Comparison of ENCODE assay signal across 20 cellular contexts in the genomic region with DNA sequence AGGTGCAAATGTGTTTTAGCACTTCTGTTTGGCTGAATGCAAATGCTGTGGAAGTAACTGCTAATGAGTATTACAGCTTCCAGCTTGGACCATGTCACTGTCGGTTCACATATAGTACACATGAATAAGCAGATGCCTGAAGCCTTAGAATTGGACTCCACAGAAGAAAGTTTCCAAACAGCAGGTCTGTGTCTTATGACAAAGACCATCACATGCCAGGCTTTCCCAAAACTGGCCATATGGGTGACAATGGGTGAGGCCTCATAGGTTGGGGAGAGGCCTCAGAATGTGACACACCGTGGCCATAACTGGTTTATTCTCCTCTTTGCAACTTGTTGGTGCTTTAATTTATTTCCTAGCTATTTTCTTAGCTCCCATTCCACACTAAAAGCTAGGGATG.
"Had no signal": no experiment of that assay in that cellular context is flagged by ENCODE, and none has a peak within 500 bp of the region (broad histone marks: within the 10 kb centered on the region; RNA-seq: fewer than 3 reads in every experiment).

No MANE protein-coding gene starts in this region.

- H3K36me3 ChIP-seq: colonic mucosa, ovary, sigmoid colon, thyroid gland, vagina had no signal

- H3K27ac ChIP-seq: colonic mucosa, ovary, sigmoid colon, thyroid gland, vagina had no signal

- H3K4me3 ChIP-seq: body of pancreas, colonic mucosa, ovary, sigmoid colon, thyroid gland, vagina had no signal

- H3K4me3 Mint-ChIP-seq: activated CD4-positive, alpha-beta T cell treated with anti-CD3 and anti-CD28 coated beads for 36 hours; activated CD8-positive, alpha-beta T cell treated with anti-CD3 and anti-CD28 coated beads for 36 hours; activated naive CD4-positive, alpha-beta T cell treated with anti-CD3 and anti-CD28 coated beads, Interleukin-2, amount 50 U/mL, for 24 hours; immature natural killer cell; stimulated activated naive B cell treated with anti-CD40 and anti-IgM and Interleukin-4, amounts not matched to agents 10 μg/mL and 1 μg/mL and 100 μg/mL, for 72 hours; T-cell had no signal

- H3K4me1 ChIP-seq: colonic mucosa, sigmoid colon, thyroid gland, vagina had no signal

- DNase-seq: activated CD4-positive, alpha-beta T cell treated with anti-CD3 and anti-CD28 coated beads for 36 hours; activated CD8-positive, alpha-beta memory T cell treated with anti-CD3 and anti-CD28 coated beads, Interleukin-2, amount 50 U/mL, for 4 hours; activated CD8-positive, alpha-beta T cell treated with anti-CD3 and anti-CD28 coated beads for 36 hours; activated effector memory CD4-positive, alpha-beta T cell treated with anti-CD3 and anti-CD28 coated beads, Interleukin-2, amount 50 U/mL, for 16 hours; activated T-cell treated with anti-CD3 and anti-CD28 coated beads, Interleukin-2, amount 50 U/mL, for 48 hours; amniotic stem cell; body of pancreas; central memory CD4-positive, alpha-beta T cell; colonic mucosa; effector CD8-positive, alpha-beta T cell; foreskin melanocyte; immature natural killer cell; ovary; sigmoid colon; stimulated activated naive B cell treated with anti-CD40 and anti-IgM and Interleukin-4, amounts not matched to agents 10 μg/mL and 1 μg/mL and 100 μg/mL, for 72 hours; T-cell; T1000; thyroid gland had no signal

- H3K9me3 Mint-ChIP-seq: activated naive CD4-positive, alpha-beta T cell treated with anti-CD3 and anti-CD28 coated beads, Interleukin-2, amount 50 U/mL, for 24 hours had no signal

- H3K9me3 ChIP-seq: body of pancreas, colonic mucosa, ovary, thyroid gland, vagina had no signal

- H3K27me3 ChIP-seq: body of pancreas, colonic mucosa, ovary, sigmoid colon, thyroid gland, vagina had no signal

- H3K27ac Mint-ChIP-seq: activated CD4-positive, alpha-beta T cell treated with anti-CD3 and anti-CD28 coated beads for 36 hours; activated CD8-positive, alpha-beta T cell treated with anti-CD3 and anti-CD28 coated beads for 36 hours; activated naive CD4-positive, alpha-beta T cell treated with anti-CD3 and anti-CD28 coated beads, Interleukin-2, amount 50 U/mL, for 24 hours; immature natural killer cell; stimulated activated naive B cell treated with anti-CD40 and anti-IgM and Interleukin-4, amounts not matched to agents 10 μg/mL and 1 μg/mL and 100 μg/mL, for 72 hours; T-cell had no signal

- H3K36me3 Mint-ChIP-seq: activated naive CD4-positive, alpha-beta T cell treated with anti-CD3 and anti-CD28 coated beads, Interleukin-2, amount 50 U/mL, for 24 hours; immature natural killer cell; stimulated activated naive B cell treated with anti-CD40 and anti-IgM and Interleukin-4, amounts not matched to agents 10 μg/mL and 1 μg/mL and 100 μg/mL, for 72 hours; T-cell had no signal

- H3K4me1 Mint-ChIP-seq: activated CD4-positive, alpha-beta T cell treated with anti-CD3 and anti-CD28 coated beads for 36 hours; activated naive CD4-positive, alpha-beta T cell treated with anti-CD3 and anti-CD28 coated beads, Interleukin-2, amount 50 U/mL, for 24 hours; immature natural killer cell; stimulated activated naive B cell treated with anti-CD40 and anti-IgM and Interleukin-4, amounts not matched to agents 10 μg/mL and 1 μg/mL and 100 μg/mL, for 72 hours; T-cell had no signal

- H3K27me3 Mint-ChIP-seq: activated CD4-positive, alpha-beta T cell treated with anti-CD3 and anti-CD28 coated beads for 36 hours; activated CD8-positive, alpha-beta T cell treated with anti-CD3 and anti-CD28 coated beads for 36 hours; activated naive CD4-positive, alpha-beta T cell treated with anti-CD3 and anti-CD28 coated beads, Interleukin-2, amount 50 U/mL, for 24 hours; stimulated activated naive B cell treated with anti-CD40 and anti-IgM and Interleukin-4, amounts not matched to agents 10 μg/mL and 1 μg/mL and 100 μg/mL, for 72 hours had no signal
